ENCODE assay signal across 9 cellular contexts in the genomic region with DNA sequence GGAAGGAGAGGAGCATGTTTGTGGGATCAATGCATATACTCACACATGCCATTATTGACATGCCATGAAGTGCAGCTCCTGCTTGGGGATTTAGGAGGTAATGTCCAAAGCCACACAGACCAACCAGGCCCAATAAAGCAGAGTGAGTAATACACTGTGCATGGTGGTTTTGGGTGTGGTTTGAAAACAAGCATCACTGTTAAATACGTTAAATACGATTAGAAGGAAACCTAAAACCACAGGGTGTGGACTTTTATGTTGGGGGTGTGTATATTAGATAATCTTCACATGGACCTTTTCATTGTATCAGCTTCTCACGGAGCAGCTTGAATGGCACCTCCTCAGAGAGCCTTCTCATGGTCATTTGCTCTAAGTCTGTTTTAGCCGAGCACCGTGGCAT. TPM values are rescaled to one million over a fixed set of nuclear protein-coding genes. Genes with fewer than 3 reads are reported as not detected.
DNase-seq lines count a peak whose midpoint lies in the region; ATAC-seq and TF ChIP-seq lines count a peak whose summit lies in the region.
"Had no signal": no experiment of that assay in that cellular context is flagged by ENCODE, and none has a peak within 500 bp of the region (broad histone marks: within the 10 kb centered on the region; RNA-seq: fewer than 3 reads in every experiment).

No MANE protein-coding gene starts in this region.

- peak overlapping the region; percentile 54 for H3K4me3 Mint-ChIP-seq in activated CD4-positive, alpha-beta memory T cell treated with anti-CD3 and anti-CD28 coated beads, Interleukin-2, amount 10 ng/mL, durations not matched to agents 7 days and 5 days
- H3K4me3 Mint-ChIP-seq in nephron progenitor cell = no peak overlapping the region

- BruUV-seq in OCI-LY7 (replicated peaks; lab: Mats Ljungman, UMichigan) = no TSS peak

- H3K27me3 Mint-ChIP-seq in activated CD4-positive, alpha-beta memory T cell treated with anti-CD3 and anti-CD28 coated beads, Interleukin-2, amount 10 ng/mL, durations not matched to agents 7 days and 5 days = no peaks in the 10 kb centered on the region
- H3K27me3 Mint-ChIP-seq in nephron progenitor cell (ENCODE audit: low read depth, poor library complexity) = peaks cover 19% of the 10 kb centered on the region

- intact Hi-C loops in left colon (cut with DNase I, micrococcal nuclease) (no loop called here), OCI-LY7 (cut with micrococcal nuclease; ENCODE audit: unreplicated experiment) (no loop called here)

- H3K9me2 ChIP-seq in Loucy (replicated peaks; ENCODE audit: low read depth, low read length) (no peaks in the 10 kb centered on the region), OCI-LY7 (ENCODE audit: insufficient read depth, low read length) (no peaks in the 10 kb centered on the region)

- H3K9me3 Mint-ChIP-seq in activated CD4-positive, alpha-beta memory T cell treated with anti-CD3 and anti-CD28 coated beads, Interleukin-2, amount 10 ng/mL, durations not matched to agents 7 days and 5 days = no peaks in the 10 kb centered on the region
- no peaks in the 10 kb centered on the region for H3K9me3 Mint-ChIP-seq in nephron progenitor cell

- H3K27ac Mint-ChIP-seq in activated CD4-positive, alpha-beta memory T cell treated with anti-CD3 and anti-CD28 coated beads, Interleukin-2, amount 10 ng/mL, durations not matched to agents 7 days and 5 days = peak overlapping the region; percentile 100
- no peak overlapping the region for H3K27ac Mint-ChIP-seq in nephron progenitor cell

- H2AFZ ChIP-seq in Loucy (ENCODE audit: low read length) (no peak overlapping the region), OCI-LY7 (ENCODE audit: low read length) (no peak overlapping the region)

- H3K4me2 ChIP-seq in Loucy (ENCODE audit: low read depth, low read length, poor library complexity, severe bottlenecking) = peak overlapping the region; percentile 35
- no peak overlapping the region for H3K4me2 ChIP-seq in OCI-LY7 (ENCODE audit: low read length)

- H3K36me3 ChIP-seq in Loucy (ENCODE audit: insufficient read depth, low read length) (no peaks in the 10 kb centered on the region), OCI-LY7 (ENCODE audit: insufficient read depth, low read length) (no peaks in the 10 kb centered on the region)

- H3K4me1 ChIP-seq in Loucy (ENCODE audit: insufficient read depth, low read length, poor library complexity, severe bottlenecking) (peaks cover 28% of the 10 kb centered on the region), OCI-LY7 (ENCODE audit: insufficient read depth, low read length, poor library complexity, severe bottlenecking) (peaks cover 26% of the 10 kb centered on the region)

- no peaks in the 10 kb centered on the region for H3K27me3 ChIP-seq in Loucy (ENCODE audit: insufficient read depth, low read length, poor library complexity, severe bottlenecking)

- H3K27ac ChIP-seq in OCI-LY7 (ENCODE audit: low read depth, low read length, poor library complexity, severe bottlenecking) = no peak overlapping the region

- peaks cover 71% of the 10 kb centered on the region for H3K4me1 Mint-ChIP-seq in activated CD4-positive, alpha-beta memory T cell treated with anti-CD3 and anti-CD28 coated beads, Interleukin-2, amount 10 ng/mL, durations not matched to agents 7 days and 5 days
- H3K4me1 Mint-ChIP-seq in nephron progenitor cell = peaks cover 12% of the 10 kb centered on the region

- peaks cover 7% of the 10 kb centered on the region for H3K36me3 Mint-ChIP-seq in activated CD4-positive, alpha-beta memory T cell treated with anti-CD3 and anti-CD28 coated beads, Interleukin-2, amount 10 ng/mL, durations not matched to agents 7 days and 5 days (ENCODE audit: low read depth)
- H3K36me3 Mint-ChIP-seq in nephron progenitor cell (ENCODE audit: low read depth) = no peaks in the 10 kb centered on the region

- DNase-seq in Daoy (ENCODE audit: low read depth) = peak; percentile 81
- peak; percentile 73 for DNase-seq in activated CD4-positive, alpha-beta memory T cell treated with anti-CD3 and anti-CD28 coated beads, Interleukin-2, amount 10 ng/mL, durations not matched to agents 7 days and 5 days
- peak in 1 of 2 donors; percentile 56 for DNase-seq in left colon
- DNase-seq in nephron progenitor cell = no peak
- DNase-seq in SKM-1 (lab: John Stamatoyannopoulos, UW; ENCODE audit: unreplicated experiment) = no peak
- no peak for DNase-seq in OCI-LY7 (ENCODE audit: low spot score)
- DNase-seq: midbrain had no signal

- CTCF ChIA-PET in activated CD4-positive, alpha-beta memory T cell treated with anti-CD3 and anti-CD28 coated beads, Interleukin-2, amount 10 ng/mL, durations not matched to agents 7 days and 5 days (lab: Charles Lee) = interaction anchor here (0.7 to 3.1 kb wide), 8 partner anchors 9 to 215 kb away, joined by 3 to 23 read pairs (median 4); a partner anchor contains a TSS
- CTCF ChIA-PET in OCI-LY7 (lab: Charles Lee; ENCODE audit: unreplicated experiment) = no interaction called here

- peak overlapping the region; percentile 6 for H3K4me3 ChIP-seq in Loucy (ENCODE audit: low read length, poor library complexity, severe bottlenecking)
- no peak overlapping the region for H3K4me3 ChIP-seq in OCI-LY7 (ENCODE audit: low read depth, low read length, poor library complexity, severe bottlenecking)

- H3F3A ChIP-seq in Loucy (ENCODE audit: low read depth) = no peaks in the 10 kb centered on the region

- H3K9ac ChIP-seq in Loucy (ENCODE audit: low read depth, low read length, poor library complexity, severe bottlenecking) = peak overlapping the region; percentile 40

- H4K20me1 ChIP-seq in Loucy (ENCODE audit: insufficient read depth, low read length, poor library complexity, severe bottlenecking) (no peaks in the 10 kb centered on the region), OCI-LY7 (ENCODE audit: insufficient read depth, low read length) (no peaks in the 10 kb centered on the region)

- TF ChIP-seq CTCF in Loucy (conservative IDR thresholded peaks at IDR 0.05; ENCODE audit: low read length) (no peak), nephron progenitor cell (IDR thresholded peaks at IDR 0.05) (no peak), OCI-LY7 (conservative IDR thresholded peaks at IDR 0.05; ENCODE audit: low read length) (no peak)

- POLR2A ChIA-PET in activated CD4-positive, alpha-beta memory T cell treated with anti-CD3 and anti-CD28 coated beads, Interleukin-2, amount 10 ng/mL, durations not matched to agents 7 days and 5 days (lab: Charles Lee) = interaction anchor here (0.7 to 4.5 kb wide), 21 partner anchors 9 to 560 kb away, joined by 3 to 111 read pairs (median 6); a partner anchor contains a TSS
- POLR2A ChIA-PET in OCI-LY7 (lab: Charles Lee) = interaction anchor here (0.7 to 1.7 kb wide), 3 partner anchors 9 to 13 kb away, joined by 3 to 5 read pairs (median 3); a partner anchor contains a TSS

- no peaks in the 10 kb centered on the region for H3K9me3 ChIP-seq in Loucy (ENCODE audit: insufficient read depth, low read depth, low read length)
- no peaks in the 10 kb centered on the region for H3K9me3 ChIP-seq in OCI-LY7 (ENCODE audit: low read length)

- peak; percentile 84 for ATAC-seq in left colon
- no peak for ATAC-seq in HG03039 (IDR thresholded peaks at IDR 0.05; ENCODE audit: unreplicated experiment)

- no peaks in the 10 kb centered on the region for H3K79me2 ChIP-seq in Loucy (ENCODE audit: insufficient read depth, low read length)
- H3K79me2 ChIP-seq in OCI-LY7 (ENCODE audit: insufficient read depth, low read depth, low read length) = no peaks in the 10 kb centered on the region

RNA-seq across cellular contexts. Expression of a gene that starts 10.4 kb away (rescaled TPM):
- 81.6 and 82.6 TPM in 2 replicates for total RNA-seq in Daoy (2014; rRNA removed; shearing (Covaris generic))
- total RNA-seq in activated CD4-positive, alpha-beta memory T cell treated with anti-CD3 and anti-CD28 coated beads, Interleukin-2, amount 10 ng/mL, durations not matched to agents 7 days and 5 days = 100 to 1,000 TPM; 129 to 130 TPM
- total RNA-seq in left colon = 100 to 1,000 TPM in 1 of 2 donors, 10 to 100 TPM in 1; 98.2 to 119 TPM
- total RNA-seq in OCI-LY7 (2014; rRNA removed; shearing (Covaris generic)) = 83.0 and 96.2 TPM in 2 replicates
- total RNA-seq in OCI-LY7 (2022) = 161 and 171 TPM in 2 replicates

RNA-seq across cellular contexts. Expression of a gene that starts 12.9 kb away (rescaled TPM):
- total RNA-seq in Daoy (2014; rRNA removed; shearing (Covaris generic)) = 19.1 and 36.2 TPM in 2 replicates
- 10 to 100 TPM; 52.4 to 57.1 TPM for total RNA-seq in activated CD4-positive, alpha-beta memory T cell treated with anti-CD3 and anti-CD28 coated beads, Interleukin-2, amount 10 ng/mL, durations not matched to agents 7 days and 5 days
- total RNA-seq in left colon = 10 to 100 TPM; 39.1 to 53.1 TPM
- 17.8 and 18.0 TPM in 2 replicates for total RNA-seq in OCI-LY7 (2014; rRNA removed; shearing (Covaris generic))
- total RNA-seq in OCI-LY7 (2022) = 27.1 and 29.1 TPM in 2 replicates

Comparison
In these comparisons a context has a peak if more than half of its experiments do, and no peak if none do; other contexts are left out.
1. DNase-seq: peak in Daoy (single experiment) and activated CD4-positive, alpha-beta memory T cell treated with anti-CD3 and anti-CD28 coated beads, Interleukin-2, amount 10 ng/mL, durations not matched to agents 7 days and 5 days (single experiment); none in nephron progenitor cell (single experiment), SKM-1 (single experiment) and OCI-LY7 (single experiment).